In genomic region chr9:86035827-86036440, GRCh38 we compare ENCODE assay signal across 10 cellular contexts.
DNase-seq lines count a peak whose midpoint lies in the region; ATAC-seq and TF ChIP-seq lines count a peak whose summit lies in the region.
"Had no signal": no experiment of that assay in that cellular context is flagged by ENCODE, and none has a peak within 500 bp of the region (broad histone marks: within the 10 kb centered on the region; RNA-seq: fewer than 3 reads in every experiment).

No MANE protein-coding gene starts in this region.

- H3K18ac ChIP-seq in IMR-90 (ENCODE audit: low read depth, low read length) = no peak overlapping the region

- intact Hi-C loops in IMR-90 (cut with micrococcal nuclease) = no loop called here
- intact Hi-C loops in prostate gland (cut with DNase I) = no loop called here

- ATAC-seq in IMR-90 (ENCODE audit: low read depth) = no peak
- ATAC-seq in GM21367 (IDR thresholded peaks at IDR 0.05; ENCODE audit: unreplicated experiment) = no peak
- ATAC-seq: CD8-positive, alpha-beta T cell; PC-3 had no signal

- dilution Hi-C loops in IMR-90 (cut with HindIII; ENCODE audit: low sequenced_read_pairs, unreplicated experiment) = no loop called here

- H3K9me3 ChIP-seq in IMR-90 (ENCODE audit: control insufficient read depth, insufficient read depth, low read length) (no peaks in the 10 kb centered on the region), prostate gland (no peaks in the 10 kb centered on the region)

- H3K27ac Mint-ChIP-seq in glutamatergic neuron (ENCODE audit: unreplicated experiment) = peak overlapping the region; percentile 62
- H3K27ac Mint-ChIP-seq: CD8-positive, alpha-beta T cell had no signal

- H3K9ac ChIP-seq in IMR-90 (ENCODE audit: low read depth, low read length) = no peak overlapping the region

- H3K9me3 Mint-ChIP-seq in glutamatergic neuron (ENCODE audit: unreplicated experiment) = peaks cover 4% of the 10 kb centered on the region
- H3K9me3 Mint-ChIP-seq: CD8-positive, alpha-beta T cell had no signal

- no peak for TF ChIP-seq CTCF in IMR-90 (conservative IDR thresholded peaks at IDR 0.05; ENCODE audit: low read depth, low read length)
- no peak for TF ChIP-seq CTCF in glutamatergic neuron (IDR thresholded peaks at IDR 0.05; ENCODE audit: partially characterized antibody, unreplicated experiment)
- no peak for TF ChIP-seq CTCF in prostate gland (IDR thresholded peaks at IDR 0.05)

- H3K4me3 Mint-ChIP-seq in glutamatergic neuron (ENCODE audit: unreplicated experiment) = no peak overlapping the region
- H3K4me3 Mint-ChIP-seq: CD8-positive, alpha-beta T cell had no signal

- no peak overlapping the region for H4K8ac ChIP-seq in IMR-90 (ENCODE audit: low read depth in 2 of 2, low read length in 2 of 2)

- H2BK15ac ChIP-seq in IMR-90 (ENCODE audit: low read depth, low read length) = no peak overlapping the region

- H3K4me1 ChIP-seq in IMR-90 (ENCODE audit: control insufficient read depth, insufficient read depth, low read length) = 0 out of 2 replicates have a peak, but pooled peaks cover 2% of the 10 kb centered on the region
- H3K4me1 ChIP-seq in prostate gland (replicated peaks) = no peaks in the 10 kb centered on the region

- H3K27ac ChIP-seq in IMR-90 (ENCODE audit: insufficient read depth, low read length) = no peak overlapping the region
- peak overlapping the region; percentile 34 to 72 for H3K27ac ChIP-seq in prostate gland

- no peak overlapping the region for H2BK20ac ChIP-seq in IMR-90 (ENCODE audit: low read depth, low read length)

- no peaks in the 10 kb centered on the region for H3K27me3 Mint-ChIP-seq in glutamatergic neuron (ENCODE audit: unreplicated experiment)

- no peak overlapping the region for H3K14ac ChIP-seq in IMR-90 (replicated peaks; ENCODE audit: low read depth, low read length)

- no peak overlapping the region for H2AK5ac ChIP-seq in IMR-90 (ENCODE audit: low read depth, low read length)

- no peaks in the 10 kb centered on the region for H4K20me1 ChIP-seq in IMR-90 (ENCODE audit: insufficient read depth, low read length)

- H2AFZ ChIP-seq in IMR-90 (replicated peaks; ENCODE audit: low read length, poor library complexity) = no peak overlapping the region

- no peak overlapping the region for H3K56ac ChIP-seq in IMR-90 (ENCODE audit: extremely low read depth, insufficient read depth, low read length)

- POLR2A ChIA-PET in IMR-90 (lab: Charles Lee; ENCODE audit: unreplicated experiment) = no interaction called here

- H3K4me1 Mint-ChIP-seq in glutamatergic neuron (ENCODE audit: low read depth, unreplicated experiment) = peaks cover 6% of the 10 kb centered on the region

- DNase-seq in IMR-90 (no peak), NCI-H774 (lab: John Stamatoyannopoulos, UW) (peak; percentile 60), glutamatergic neuron (no peak), prostate gland (ENCODE audit: low spot score) (no peak), NCI-H187 treated with DMSO at 0.1 percent for 48 hours (lab: John Stamatoyannopoulos, UW) (no peak)
- no peak for DNase-seq in central memory CD4-positive, alpha-beta T cell
- DNase-seq: NCI-H1417 treated with DMSO at 0.1 percent for 48 hours, PC-3 had no signal

- TF ChIP-seq POLR2A in IMR-90 (IDR thresholded peaks at IDR 0.05; ENCODE audit: low read depth, low read length) (no peak), prostate gland (IDR thresholded peaks at IDR 0.05) (no peak)

- no peak overlapping the region for H4K5ac ChIP-seq in IMR-90 (ENCODE audit: low read depth, low read length)

- no peak overlapping the region for H2BK5ac ChIP-seq in IMR-90 (ENCODE audit: low read depth, low read length, poor library complexity, severe bottlenecking)

- no peak overlapping the region for H3K4me2 ChIP-seq in IMR-90 (ENCODE audit: low read depth, low read length)

- H3K27me3 ChIP-seq in IMR-90 (ENCODE audit: control insufficient read depth, insufficient read depth, low read length) (no peaks in the 10 kb centered on the region), prostate gland (replicated peaks; ENCODE audit: insufficient read depth) (no peaks in the 10 kb centered on the region)

- H3K36me3 Mint-ChIP-seq in glutamatergic neuron (ENCODE audit: unreplicated experiment) = peaks cover 8% of the 10 kb centered on the region
- H3K36me3 Mint-ChIP-seq: CD8-positive, alpha-beta T cell had no signal

- H4K91ac ChIP-seq in IMR-90 (ENCODE audit: insufficient read depth, low read depth, low read length) = no peak overlapping the region

- H3K9me1 ChIP-seq in IMR-90 (ENCODE audit: insufficient read depth, low read length) = peaks cover 3% of the 10 kb centered on the region; the same call in 1 of the 2 replicates

- WGBS in IMR-90 (ENCODE audit: extremely low coverage in 2 of 2, insufficient read length in 1 of 2), 2 experiments = 90% methylated on average over 10 of the region's 15 CpGs; no CpG with 5 or more reads in 1 of the 2 experiments
- WGBS in prostate gland = 84% methylated on average over 15 of the region's 15 CpGs

- no peak overlapping the region for H3K23ac ChIP-seq in IMR-90 (ENCODE audit: low read depth, low read length)

- H2BK120ac ChIP-seq in IMR-90 (ENCODE audit: low read depth, low read length) = no peak overlapping the region

- CTCF ChIA-PET in IMR-90 (lab: Yijun Ruan, JAX) = no interaction called here

- TF ChIP-seq RAD21 in IMR-90 (IDR thresholded peaks at IDR 0.05; ENCODE audit: low read length) = no peak

- BruUV-seq in IMR-90 (replicated peaks; lab: Mats Ljungman, UMichigan) = no TSS peak

- H3K4me3 ChIP-seq in IMR-90 (ENCODE audit: insufficient read depth, low read depth, low read length) (no peak overlapping the region), prostate gland (no peak overlapping the region)

- no peak overlapping the region for H3K4ac ChIP-seq in IMR-90 (ENCODE audit: low read depth, low read length)

- in situ Hi-C loops in IMR-90 (cut with MboI; ENCODE audit: low sequenced_read_pairs) = no loop called here

- no peaks in the 10 kb centered on the region; a peak in 1 of 4 replicates for H3K79me1 ChIP-seq in IMR-90 (ENCODE audit: low read depth in 1 of 2, low read length in 2 of 2)

- H3K36me3 ChIP-seq in IMR-90 (ENCODE audit: control insufficient read depth, insufficient read depth, low read length) (peaks cover 16% of the 10 kb centered on the region), prostate gland (no peaks in the 10 kb centered on the region)

- H2AK9ac ChIP-seq in IMR-90 (replicated peaks; ENCODE audit: low read depth, low read length, poor library complexity) = peak overlapping the region; percentile 62

TF ChIP-seq in IMR-90, 13 proteins besides CTCF, POLR2A, EP300 and RAD21:
- TF ChIP-seq MAFK (IDR thresholded peaks at IDR 0.05; ENCODE audit: low read depth, low read length) (no peak), CHD1 (IDR thresholded peaks at IDR 0.05; ENCODE audit: low read depth, low read length) (no peak), MAZ (IDR thresholded peaks at IDR 0.05; ENCODE audit: borderline replicate concordance, low read depth, low read length) (no peak), CEBPB (IDR thresholded peaks at IDR 0.05; ENCODE audit: low read depth, low read length) (no peak), MXI1 (IDR thresholded peaks at IDR 0.05; ENCODE audit: borderline replicate concordance, low read depth, low read length) (no peak), RCOR1 (IDR thresholded peaks at IDR 0.05; ENCODE audit: insufficient replicate concordance, low read length) (no peak), RFX5 (IDR thresholded peaks at IDR 0.05; ENCODE audit: low read depth, low read length) (no peak), BHLHE40 (IDR thresholded peaks at IDR 0.05; ENCODE audit: low read depth, low read length) (no peak), ELK1 (IDR thresholded peaks at IDR 0.05; ENCODE audit: borderline replicate concordance, low read depth, low read length) (no peak), NFE2L2 (IDR thresholded peaks at IDR 0.05; ENCODE audit: low read depth, low read length) (no peak)
